In genomic region chr5:137296213-137296702, GRCh38 we compare ENCODE assay signal across 14 cellular contexts.
DNase-seq lines count a peak whose midpoint lies in the region; ATAC-seq, FAIRE-seq and TF ChIP-seq lines count a peak whose summit lies in the region.
"Had no signal": no experiment of that assay in that cellular context is flagged by ENCODE, and none has a peak within 500 bp of the region (broad histone marks: within the 10 kb centered on the region; RNA-seq: fewer than 3 reads in every experiment).

No MANE protein-coding gene starts in this region.

- ATAC-seq in psoas muscle (peak; percentile 73 to 85 (median 77)), GM19467 (IDR thresholded peaks at IDR 0.05; ENCODE audit: unreplicated experiment) (no peak), HG02981 (IDR thresholded peaks at IDR 0.05; ENCODE audit: unreplicated experiment) (no peak), GM18867 (IDR thresholded peaks at IDR 0.05; ENCODE audit: unreplicated experiment) (no peak)
- ATAC-seq: left cardiac atrium had no signal

- peak; percentile 7 for FAIRE-seq in bronchial epithelial cell (lab: Jason Lieb, UNC)

- no peaks in the 10 kb centered on the region for H3K4me1 ChIP-seq in psoas muscle

- WGBS in psoas muscle, 3 donors, result 35 to 52% (median 42%) methylated on average over 11 of the region's 11 CpGs

- H3K27ac ChIP-seq in psoas muscle, result peak overlapping the region; percentile 15
- H3K27ac ChIP-seq: skin epidermis had no signal

- H3K36me3 ChIP-seq in bronchial epithelial cell (ENCODE audit: control insufficient read depth, insufficient read depth, low read length), result no peaks in the 10 kb centered on the region
- H3K36me3 ChIP-seq in psoas muscle (ENCODE audit: insufficient read depth in 1 of 2, low read depth in 1 of 2), result no peaks in the 10 kb centered on the region

- intact Hi-C loops in psoas muscle (cut with DNase I), result no loop called here

- no peaks in the 10 kb centered on the region for H3K9me3 ChIP-seq in psoas muscle

- no peak overlapping the region for H3K4me3 ChIP-seq in bronchial epithelial cell (ENCODE audit: low read depth, low read length)
- H3K4me3 ChIP-seq in psoas muscle, result no peak overlapping the region
- H3K4me3 ChIP-seq: skin epidermis had no signal

- DNase-seq in HK-2 (ENCODE audit: unreplicated experiment), result peak; percentile 44
- peak; percentile 63 for DNase-seq in NCI-H2227 (lab: John Stamatoyannopoulos, UW; ENCODE audit: unreplicated experiment)
- DNase-seq in bronchial epithelial cell (ENCODE audit: low read depth), result no peak
- DNase-seq in psoas muscle, result peak in 1 of 2 donors; percentile 21
- DNase-seq in cerebellum (ENCODE audit: low spot score), result no peak
- DNase-seq: activated effector memory CD4-positive, alpha-beta T cell treated with Interleukin-2 at 50 U/mL for 16 hours; left cardiac atrium; naive B cell; NCI-H526 treated with DMSO at 0.1 percent for 48 hours; SIG-M5 had no signal

- TF ChIP-seq CTCF in bronchial epithelial cell (IDR thresholded peaks at IDR 0.05; ENCODE audit: insufficient read depth, low read length, severe bottlenecking) (no peak), psoas muscle (IDR thresholded peaks at IDR 0.05) (no peak)

- H3K27me3 ChIP-seq in bronchial epithelial cell (ENCODE audit: control insufficient read depth, insufficient read depth, low read length) (no peaks in the 10 kb centered on the region), psoas muscle (ENCODE audit: insufficient read depth in 3 of 3, low read length in 2 of 3) (no peaks in the 10 kb centered on the region)

Comparison
In these comparisons a context has a peak if more than half of its experiments do, and no peak if none do; other contexts are left out.
1. DNase-seq: peak in HK-2 (single experiment) and NCI-H2227 (single experiment); none in bronchial epithelial cell (single experiment) and cerebellum (single experiment).
2. ATAC-seq: peak in psoas muscle (4 of 4); none in GM19467 (single experiment), HG02981 (single experiment) and GM18867 (single experiment).